Comparison of ENCODE assay signal across 13 cellular contexts in the genomic region with DNA sequence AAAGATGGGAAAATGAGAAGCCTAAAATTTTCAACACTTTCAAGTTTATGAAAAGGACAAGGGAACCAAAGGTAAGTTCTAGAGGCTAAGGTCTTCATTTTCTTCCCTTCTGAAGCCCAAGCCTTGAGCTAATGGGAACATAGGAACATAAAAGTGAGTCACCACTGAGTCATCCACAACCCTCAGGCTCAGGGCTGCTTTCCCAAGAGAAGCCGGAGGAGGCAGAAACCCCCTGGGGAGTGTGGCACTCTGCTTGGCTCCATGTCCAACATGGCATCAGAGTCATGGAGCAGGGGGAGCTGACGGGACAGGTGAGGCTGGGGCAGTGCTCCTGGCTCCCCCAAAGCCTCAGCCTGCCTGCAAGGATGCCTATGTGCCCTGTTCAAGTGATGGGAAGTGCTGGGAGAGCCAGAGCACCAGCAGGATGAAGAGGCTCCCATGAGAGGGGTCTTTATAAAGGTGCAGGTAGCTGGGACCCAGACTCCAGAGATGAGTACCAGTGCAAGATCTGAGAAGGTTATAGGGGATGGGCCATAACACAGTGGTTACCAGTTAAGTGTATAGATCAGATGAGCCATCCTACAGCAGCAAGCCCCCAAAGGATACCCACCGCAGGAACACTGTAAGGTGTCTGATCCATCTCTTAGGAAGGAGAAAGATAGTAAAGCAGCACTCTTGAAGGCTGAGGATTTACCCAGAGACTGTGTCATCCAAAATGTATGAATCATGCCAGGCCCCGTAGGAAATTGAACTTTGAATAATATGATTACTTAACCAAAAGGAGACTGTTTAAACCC. TPM values are rescaled to one million over a fixed set of nuclear protein-coding genes. Genes with fewer than 3 reads are reported as not detected.
DNase-seq lines count a peak whose midpoint lies in the region; ATAC-seq lines count a peak whose summit lies in the region.
"Had no signal": no experiment of that assay in that cellular context is flagged by ENCODE, and none has a peak within 500 bp of the region (broad histone marks: within the 10 kb centered on the region; RNA-seq: fewer than 3 reads in every experiment).

No MANE protein-coding gene starts in this region.

- no peaks in the 10 kb centered on the region for H3K27me3 ChIP-seq in naive thymus-derived CD4-positive, alpha-beta T cell (ENCODE audit: control insufficient read depth in 2 of 2, insufficient read depth in 2 of 2, low read length in 2 of 2)

- H3K9me3 Mint-ChIP-seq in naive thymus-derived CD4-positive, alpha-beta T cell: peaks cover 0 to 10% (median 3%) of the 10 kb centered on the region in 11 donors

- ATAC-seq in naive thymus-derived CD4-positive, alpha-beta T cell: no peak
- ATAC-seq: Right ventricle myocardium inferior had no signal

- CTCF ChIA-PET in naive thymus-derived CD4-positive, alpha-beta T cell (lab: Charles Lee): no interaction called here

- no peaks in the 10 kb centered on the region for H3K4me1 ChIP-seq in naive thymus-derived CD4-positive, alpha-beta T cell (ENCODE audit: control insufficient read depth in 2 of 2, insufficient read depth in 2 of 2, low read length in 2 of 2)

- peaks cover 0 to 3% (median 1%) of the 10 kb centered on the region in 5 donors for H3K36me3 Mint-ChIP-seq in naive thymus-derived CD4-positive, alpha-beta T cell

- intact Hi-C loops in naive thymus-derived CD4-positive, alpha-beta T cell (cut with micrococcal nuclease): no loop called here

- peak; percentile 95 for DNase-seq in EH (ENCODE audit: low read depth)
- DNase-seq in NCI-H226: peak; percentile 71
- DNase-seq in dedifferentiated amniotic fluid mesenchymal stem cell (ENCODE audit: extremely low spot score): peak; percentile 70
- peak; percentile 73 for DNase-seq in myocyte (ENCODE audit: low read depth)
- DNase-seq in activated naive CD4-positive, alpha-beta T cell (lab: John Stamatoyannopoulos, UW): no peak
- no peak for DNase-seq in occipital lobe (lab: John Stamatoyannopoulos, UW)
- DNase-seq in DMS 273 treated with DMSO at 0.1 percent for 48 hours (lab: John Stamatoyannopoulos, UW): no peak
- DNase-seq in naive thymus-derived CD4-positive, alpha-beta T cell: no peak
- DNase-seq: activated T-cell treated with anti-CD3 and anti-CD28 coated beads, Interleukin-2, amount 50 U/mL, for 48 hours; esophagus squamous epithelium had no signal

- H3K27ac Mint-ChIP-seq in naive thymus-derived CD4-positive, alpha-beta T cell: no peak overlapping the region
- H3K27ac Mint-ChIP-seq: progenitor cell of endocrine pancreas had no signal

- H3K27ac ChIP-seq in naive thymus-derived CD4-positive, alpha-beta T cell (ENCODE audit: low read depth, low read length): no peak overlapping the region
- H3K27ac ChIP-seq: esophagus squamous epithelium, HL-60 had no signal

- H3K4me1 Mint-ChIP-seq in naive thymus-derived CD4-positive, alpha-beta T cell: no peaks in the 10 kb centered on the region

- peaks cover 3 to 22% (median 19%) of the 10 kb centered on the region in 5 donors for H3K27me3 Mint-ChIP-seq in naive thymus-derived CD4-positive, alpha-beta T cell

- POLR2A ChIA-PET in naive thymus-derived CD4-positive, alpha-beta T cell (lab: Charles Lee): no interaction called here

- H3K36me3 ChIP-seq in naive thymus-derived CD4-positive, alpha-beta T cell (ENCODE audit: control insufficient read depth in 2 of 3, insufficient read depth in 3 of 3, low read length in 3 of 3): no peaks in the 10 kb centered on the region
- H3K36me3 ChIP-seq: esophagus squamous epithelium had no signal

- no peak overlapping the region for H3K4me3 Mint-ChIP-seq in naive thymus-derived CD4-positive, alpha-beta T cell

- peaks cover 0 to 6% (median 0%) of the 10 kb centered on the region in 3 experiments for H3K9me3 ChIP-seq in naive thymus-derived CD4-positive, alpha-beta T cell (ENCODE audit: control insufficient read depth in 2 of 3, low read length in 3 of 3)
- H3K9me3 ChIP-seq: esophagus squamous epithelium had no signal

- H3K4me3 ChIP-seq in naive thymus-derived CD4-positive, alpha-beta T cell (ENCODE audit: low read length): no peak overlapping the region
- H3K4me3 ChIP-seq: esophagus squamous epithelium had no signal

RNA-seq across cellular contexts. Expression of a gene that starts 31.8 kb away (rescaled TPM):
- total RNA-seq in myocyte (0.05 and 0.11 TPM in 2 replicates), occipital lobe (15.4 TPM)
- polyA plus RNA-seq in myocyte (2012): 0.66 TPM
- 1 to 10 TPM in 2 of 5 experiments, not detected in 3; 1.7 to 5.3 TPM for total RNA-seq in naive thymus-derived CD4-positive, alpha-beta T cell
- polyA plus RNA-seq in naive thymus-derived CD4-positive, alpha-beta T cell: under 1 TPM; 0.10 to 0.57 TPM
- total RNA-seq: Right ventricle myocardium inferior had no signal

Comparison
In these comparisons a context has a peak if more than half of its experiments do, and no peak if none do; other contexts are left out.
1. DNase-seq: peak in EH (single experiment), NCI-H226 (single experiment), dedifferentiated amniotic fluid mesenchymal stem cell (single experiment) and myocyte (single experiment); none in activated naive CD4-positive, alpha-beta T cell (0 of 4), occipital lobe (single experiment), DMS 273 treated with DMSO at 0.1 percent for 48 hours (single experiment) and naive thymus-derived CD4-positive, alpha-beta T cell (0 of 9).